In genomic region chr4:67131224-67131623, GRCh38 we compare ENCODE assay signal across 14 cellular contexts.
DNase-seq lines count a peak whose midpoint lies in the region; ATAC-seq lines count a peak whose summit lies in the region.
"Had no signal": no experiment of that assay in that cellular context is flagged by ENCODE, and none has a peak within 500 bp of the region (broad histone marks: within the 10 kb centered on the region; RNA-seq: fewer than 3 reads in every experiment).

No MANE protein-coding gene starts in this region.

- in situ Hi-C loops in ACHN (cut with HindIII; ENCODE audit: low pct_ligation_motif_present, low pct_unique_long_range_greater_than_20kb, low sequenced_read_pairs) = no loop called here

- ATAC-seq in GM19043 (IDR thresholded peaks at IDR 0.05; ENCODE audit: low read depth, unreplicated experiment) (peak; percentile 76), HG02610 (IDR thresholded peaks at IDR 0.05; ENCODE audit: unreplicated experiment) (peak; percentile 100), HG03432 (IDR thresholded peaks at IDR 0.05; ENCODE audit: unreplicated experiment) (peak; percentile 97)
- ATAC-seq: GM23338 had no signal

- DNase-seq in non-pigmented ciliary epithelial cell (ENCODE audit: low read depth) (peak; percentile 23), superior temporal gyrus (ENCODE audit: extremely low spot score) (no peak), ACHN (no peak)
- DNase-seq in activated naive CD4-positive, alpha-beta T cell (lab: John Stamatoyannopoulos, UW) = no peak
- no peak for DNase-seq in activated CD4-positive, alpha-beta T cell treated with anti-CD3 and anti-CD28 coated beads for 48 hours
- DNase-seq: activated CD4-positive, alpha-beta memory T cell treated with anti-CD3 and anti-CD28 coated beads for 36 hours; anterior cingulate cortex; erythroblast; immature natural killer cell; NCI-H69 had no signal
